In genomic region chr17:2266045-2266864, GRCh38 we compare ENCODE assay signal across 8 cellular contexts. TPM values are rescaled to one million over a fixed set of nuclear protein-coding genes. Genes with fewer than 3 reads are reported as not detected.
A peak's percentile ranks its signal among the peaks of the same experiment; 100 is the strongest.
DNase-seq lines count a peak whose midpoint lies in the region; ATAC-seq and TF ChIP-seq lines count a peak whose summit lies in the region.

No MANE protein-coding gene starts in this region.

- no peaks in the 10 kb centered on the region for H3K9me2 ChIP-seq in SK-N-SH

- intact Hi-C loops in upper lobe of right lung (cut with DNase I) (no loop called here), Caco-2 (cut with micrococcal nuclease; ENCODE audit: unreplicated experiment) (no loop called here)

- TF ChIP-seq EP300 in SK-N-SH (IDR thresholded peaks at IDR 0.05; ENCODE audit: borderline replicate concordance in 1 of 2, low read depth in 1 of 2, low read length in 1 of 2): no peak

- H3K27ac Mint-ChIP-seq in memory B cell (peak overlapping the region; percentile 99), Caco-2 (ENCODE audit: unreplicated experiment) (no peak overlapping the region)

- no peak overlapping the region for H2AFZ ChIP-seq in SK-N-SH (ENCODE audit: low read depth)

- no TSS peak for BruUV-seq in Caco-2 (replicated peaks; lab: Mats Ljungman, UMichigan)

- 92% methylated on average over 13 of the region's 13 CpGs for WGBS in SK-N-SH (ENCODE audit: low lambda C conversion rate)

- H3K27ac ChIP-seq in upper lobe of right lung (peak overlapping the region; percentile 32), SK-N-SH (ENCODE audit: low read depth in 2 of 2, low read length in 1 of 2) (no peak overlapping the region)

- no peaks in the 10 kb centered on the region for H3K9me3 Mint-ChIP-seq in memory B cell
- H3K9me3 Mint-ChIP-seq in Caco-2 (ENCODE audit: unreplicated experiment): no peaks in the 10 kb centered on the region

- TF ChIP-seq CTCF in upper lobe of right lung (IDR thresholded peaks at IDR 0.05): no peak
- no peak for TF ChIP-seq CTCF in Caco-2 (IDR thresholded peaks at IDR 0.05; ENCODE audit: insufficient read depth in 1 of 2, low read depth in 1 of 2, low read length in 1 of 2, severe bottlenecking in 1 of 2, unreplicated experiment in 1 of 2)
- no peak for TF ChIP-seq CTCF in SK-N-SH (IDR thresholded peaks at IDR 0.05)

- H3K4me3 Mint-ChIP-seq in memory B cell (peak overlapping the region; percentile 76), Caco-2 (ENCODE audit: unreplicated experiment) (no peak overlapping the region)

- H3K4me1 Mint-ChIP-seq in memory B cell (peaks cover 15% of the 10 kb centered on the region), Caco-2 (ENCODE audit: low read depth, unreplicated experiment) (no peaks in the 10 kb centered on the region)

- no peak overlapping the region for H3K4me2 ChIP-seq in SK-N-SH

- ATAC-seq in HG03354 (IDR thresholded peaks at IDR 0.05; ENCODE audit: poor library complexity, severe bottlenecking, unreplicated experiment) (peak; percentile 78), memory B cell (ENCODE audit: low read depth) (peak; percentile 96), upper lobe of right lung (peak; percentile 64)

- POLR2A ChIA-PET in Caco-2 (lab: Charles Lee) (no interaction called here), SK-N-SH (lab: Yijun Ruan, JAX) (no interaction called here)

- H3K4me1 ChIP-seq in upper lobe of right lung (peaks cover 31% of the 10 kb centered on the region), Caco-2 (no peaks in the 10 kb centered on the region), SK-N-SH (ENCODE audit: control insufficient read depth in 1 of 2, insufficient read depth in 2 of 2, low read depth in 1 of 2, low read length in 1 of 2) (peaks cover 2 to 23% of the 10 kb centered on the region in 2 experiments; a peak in 3 of 4 replicates)

- no peak overlapping the region for H3K9ac ChIP-seq in SK-N-SH

- H3K9me3 ChIP-seq in upper lobe of right lung (no peaks in the 10 kb centered on the region), Caco-2 (no peaks in the 10 kb centered on the region), SK-N-SH (no peaks in the 10 kb centered on the region)

- peaks cover 28% of the 10 kb centered on the region for H3K79me2 ChIP-seq in SK-N-SH (ENCODE audit: insufficient read depth)

- H3K4me3 ChIP-seq in upper lobe of right lung: no peak overlapping the region
- no peak overlapping the region for H3K4me3 ChIP-seq in Caco-2 (ENCODE audit: low read depth, low read length)
- H3K4me3 ChIP-seq in SK-N-SH (ENCODE audit: low read depth in 2 of 2, low read length in 1 of 2): no peak overlapping the region

- no peaks in the 10 kb centered on the region for H3K27me3 Mint-ChIP-seq in memory B cell
- H3K27me3 Mint-ChIP-seq in Caco-2 (ENCODE audit: insufficient read depth, unreplicated experiment): no peaks in the 10 kb centered on the region

- CTCF ChIA-PET in Caco-2 (lab: Charles Lee): no interaction called here
- CTCF ChIA-PET in SK-N-SH (lab: Yijun Ruan, JAX): interaction anchor here (1.0 kb wide), 1 partner anchor 15 kb away, joined by 4 read pairs; no protein-coding TSS in a partner anchor

- H3K36me3 ChIP-seq in upper lobe of right lung: peaks cover 18% of the 10 kb centered on the region
- H3K36me3 ChIP-seq in Caco-2 (ENCODE audit: control insufficient read depth, insufficient read depth, low read length): no peaks in the 10 kb centered on the region; the same call in none of the 2 replicates
- H3K36me3 ChIP-seq in SK-N-SH (replicated peaks in 1 of 2; ENCODE audit: control insufficient read depth in 1 of 2, insufficient read depth in 2 of 2, low read length in 1 of 2): peaks cover 12 to 16% of the 10 kb centered on the region in 2 experiments

- DNase-seq in GM19238 (ENCODE audit: insufficient read length, low spot score) (peak; percentile 39), memory B cell (ENCODE audit: low spot score in 2 of 2) (peak in 1 of 2 donors; percentile 48), upper lobe of right lung (no peak), Caco-2 (no peak), NCI-H69 (lab: John Stamatoyannopoulos, UW) (no peak), SK-N-SH (no peak)
- DNase-seq in activated CD8-positive, alpha-beta memory T cell treated with anti-CD3 and anti-CD28 coated beads for 1 hour (ENCODE audit: extremely low read depth in 1 of 2, low read depth in 1 of 2): peak; percentile 67 to 74

- TF ChIP-seq RAD21 in SK-N-SH (IDR thresholded peaks at IDR 0.05; ENCODE audit: low read length): no peak

- H3K36me3 Mint-ChIP-seq in memory B cell (peaks cover 8% of the 10 kb centered on the region), Caco-2 (ENCODE audit: insufficient read depth, unreplicated experiment) (peaks cover 38% of the 10 kb centered on the region)

- H4K20me1 ChIP-seq in SK-N-SH (ENCODE audit: insufficient read depth): peaks cover 3% of the 10 kb centered on the region; the same call in 1 of the 2 replicates

- H3F3A ChIP-seq in SK-N-SH (replicated peaks; ENCODE audit: insufficient read depth): peaks cover 28% of the 10 kb centered on the region

- no peaks in the 10 kb centered on the region for H3K27me3 ChIP-seq in upper lobe of right lung
- H3K27me3 ChIP-seq in Caco-2 (replicated peaks; ENCODE audit: control insufficient read depth, insufficient read depth, low read length): no peaks in the 10 kb centered on the region
- H3K27me3 ChIP-seq in SK-N-SH (ENCODE audit: insufficient read depth): no peaks in the 10 kb centered on the region

TF ChIP-seq in SK-N-SH, 30 proteins besides CTCF, POLR2A, EP300 and RAD21:
- TF ChIP-seq MAX (IDR thresholded peaks at IDR 0.05; ENCODE audit: low read depth) (no peak), FOXJ3 (CRISPR knock-in tag; IDR thresholded peaks at IDR 0.05) (no peak), TEAD4 (IDR thresholded peaks at IDR 0.05; ENCODE audit: borderline replicate concordance, insufficient read depth) (no peak), FOSL2 (IDR thresholded peaks at IDR 0.05; ENCODE audit: borderline replicate concordance, low read depth) (no peak), SIN3A (IDR thresholded peaks at IDR 0.05; ENCODE audit: borderline replicate concordance, low read depth, low read length) (no peak), MXI1 (IDR thresholded peaks at IDR 0.05; ENCODE audit: low read depth, low read length) (no peak), TAF1 (IDR thresholded peaks at IDR 0.05; ENCODE audit: borderline replicate concordance, low read depth, low read length) (no peak), GABPA (IDR thresholded peaks at IDR 0.05; ENCODE audit: low read depth) (no peak), TCF12 (IDR thresholded peaks at IDR 0.05) (no peak), RFX5 (IDR thresholded peaks at IDR 0.05; ENCODE audit: low read length) (no peak), ELF1 (IDR thresholded peaks at IDR 0.05) (no peak), USF1 (IDR thresholded peaks at IDR 0.05; ENCODE audit: borderline replicate concordance, low read depth) (no peak), YY1 (IDR thresholded peaks at IDR 0.05; ENCODE audit: low read depth) (no peak), CHD2 (IDR thresholded peaks at IDR 0.05; ENCODE audit: low read length, partially characterized antibody) (no peak), GATA2 (CRISPR knock-in tag; IDR thresholded peaks at IDR 0.05) (no peak)

RNA-seq across cellular contexts. Expression of gene SMG6, which starts 37.3 kb away (rescaled TPM):
- total RNA-seq in upper lobe of right lung (28.8 TPM), Caco-2 (2022) (33.8 and 35.3 TPM in 2 replicates)
- polyA plus RNA-seq in SK-N-SH (2012; rRNA removed): 9.5 and 15.7 TPM in 2 replicates
- 9.0 and 10.4 TPM in 2 replicates for polyA plus RNA-seq in SK-N-SH (2012; cell fraction: cytosol; rRNA removed)
- polyA plus RNA-seq in SK-N-SH (2012; cell fraction: nucleus; rRNA removed): 38.2 and 48.1 TPM in 2 replicates

RNA-seq across cellular contexts. Expression of gene SRR, which starts 37.5 kb away (rescaled TPM):
- total RNA-seq in upper lobe of right lung (6.3 TPM), Caco-2 (2022) (15.2 and 18.2 TPM in 2 replicates)
- polyA plus RNA-seq in SK-N-SH (2012; rRNA removed): 18.5 and 20.2 TPM in 2 replicates
- 20.2 and 21.7 TPM in 2 replicates for polyA plus RNA-seq in SK-N-SH (2012; cell fraction: cytosol; rRNA removed)
- 4.6 and 10.0 TPM in 2 replicates for polyA plus RNA-seq in SK-N-SH (2012; cell fraction: nucleus; rRNA removed)

Comparison
In these comparisons a context has a peak if more than half of its experiments do, and no peak if none do; other contexts are left out.
1. DNase-seq: peak in GM19238 (single experiment) and activated CD8-positive, alpha-beta memory T cell treated with anti-CD3 and anti-CD28 coated beads for 1 hour (2 of 2); none in upper lobe of right lung (single experiment), Caco-2 (0 of 2), NCI-H69 (single experiment) and SK-N-SH (single experiment).
2. Peak in every context shown above with its lines, with median percentiles within 50 percentile points of each other: ATAC-seq.